In genomic region chr15:73628976-73629854, GRCh38 we compare ENCODE assay signal across 1 cellular context.
TF ChIP-seq lines count a peak whose summit lies in the region.

No MANE protein-coding gene starts in this region.

TF ChIP-seq in GM23338, 12 proteins besides CTCF, POLR2A, EP300 and RAD21 (continued from another document):
- TF ChIP-seq REST (IDR thresholded peaks at IDR 0.05; ENCODE audit: unreplicated experiment) (no peak), CREB1 (CRISPR knock-in tag; IDR thresholded peaks at IDR 0.05; ENCODE audit: low read depth) (no peak), STAT1 (IDR thresholded peaks at IDR 0.05; ENCODE audit: unreplicated experiment) (no peak)
